11 cellular contexts compared by ENCODE assay signal in genomic region chr10:125085281-125085680, GRCh38.
DNase-seq lines count a peak whose midpoint lies in the region; ATAC-seq, FAIRE-seq and TF ChIP-seq lines count a peak whose summit lies in the region.
"Had no signal": no experiment of that assay in that cellular context is flagged by ENCODE, and none has a peak within 500 bp of the region (broad histone marks: within the 10 kb centered on the region; RNA-seq: fewer than 3 reads in every experiment).

No MANE protein-coding gene starts in this region.

- RAD21 ChIA-PET in HCT116 (lab: Charles Lee; ENCODE audit: low non-redundant PET in 1 of 2, low total read pairs in 2 of 2, uncharacterized antibody in 2 of 2, unreplicated experiment in 2 of 2), result no interaction called here

- H3K36me3 ChIP-seq in HCT116 (ENCODE audit: control insufficient read depth in 1 of 2, insufficient read depth in 2 of 2, low read length in 2 of 2) (no peaks in the 10 kb centered on the region; a peak in 1 of 4 replicates), astrocyte (ENCODE audit: insufficient read depth, low read length) (peaks cover 6% of the 10 kb centered on the region), heart right ventricle (peaks cover 0 to 32% (median 0%) of the 10 kb centered on the region in 9 donors), gastrocnemius medialis (no peaks in the 10 kb centered on the region), Karpas-422 (ENCODE audit: insufficient read depth, low read length) (no peaks in the 10 kb centered on the region), small intestine (ENCODE audit: control insufficient read depth in 2 of 2, insufficient read depth in 2 of 2, low read length in 2 of 2) (peaks cover 0 to 2% of the 10 kb centered on the region in 2 donors)

- no peak for TF ChIP-seq RAD21 in HCT116 (IDR thresholded peaks at IDR 0.05; ENCODE audit: low read depth)

- H3K9me3 Mint-ChIP-seq in astrocyte (ENCODE audit: unreplicated experiment), result no peaks in the 10 kb centered on the region
- H3K9me3 Mint-ChIP-seq: stimulated activated effector memory CD8-positive, alpha-beta T cell treated with anti-CD3 and anti-CD28 coated beads, Interleukin-12 subunit alpha, Interleukin-12 subunit beta, amount 100 ng/mL, for 72 hours had no signal

- DNase-seq in HCT116 (ENCODE audit: low read depth, low spot score) (no peak), astrocyte (ENCODE audit: low read depth) (no peak), heart right ventricle (no peak), gastrocnemius medialis (no peak), Karpas-422 (no peak), NCI-H1694 (lab: John Stamatoyannopoulos, UW) (no peak), small intestine (no peak)
- DNase-seq: MV-4-11; stimulated activated CD4-positive, alpha-beta T cell treated with anti-CD3 and anti-CD28 coated beads, Interleukin-15, amount 100 ng/mL, for 24 hours had no signal

- ATAC-seq in HCT116, result no peak
- ATAC-seq in heart right ventricle, result no peak
- peak in 1 of 2 donors; percentile 16 for ATAC-seq in gastrocnemius medialis
- no peak for ATAC-seq in GM18909 (IDR thresholded peaks at IDR 0.05; ENCODE audit: poor library complexity, unreplicated experiment)
- ATAC-seq: stimulated activated effector memory CD8-positive, alpha-beta T cell treated with anti-CD3 and anti-CD28 coated beads, Interleukin-12 subunit alpha, Interleukin-12 subunit beta, amount 100 ng/mL, for 72 hours had no signal

- peak overlapping the region; percentile 72 for H3K27ac Mint-ChIP-seq in astrocyte (ENCODE audit: unreplicated experiment)
- H3K27ac Mint-ChIP-seq: stimulated activated effector memory CD8-positive, alpha-beta T cell treated with anti-CD3 and anti-CD28 coated beads, Interleukin-12 subunit alpha, Interleukin-12 subunit beta, amount 100 ng/mL, for 72 hours had no signal

- H3K36me3 Mint-ChIP-seq in astrocyte (ENCODE audit: low read depth, unreplicated experiment), result peaks cover 39% of the 10 kb centered on the region
- H3K36me3 Mint-ChIP-seq: stimulated activated effector memory CD8-positive, alpha-beta T cell treated with anti-CD3 and anti-CD28 coated beads, Interleukin-12 subunit alpha, Interleukin-12 subunit beta, amount 100 ng/mL, for 72 hours had no signal

- in situ Hi-C loops in gastrocnemius medialis (cut with MboI; ENCODE audit: low sequenced_read_pairs in 4 of 4), result loop anchor here in 1 of 4 donors (10.0 kb wide), 1 partner anchor 70 kb away; no protein-coding TSS in a partner anchor

- WGBS in heart right ventricle, 2 donors, result 47 to 54% methylated on average over 10 of the region's 10 CpGs
- WGBS in small intestine, 3 donors, result 83 to 86% (median 84%) methylated on average over 10 of the region's 10 CpGs

- H3K4me1 Mint-ChIP-seq in astrocyte (ENCODE audit: low read depth, unreplicated experiment), result peaks cover 60% of the 10 kb centered on the region
- H3K4me1 Mint-ChIP-seq: stimulated activated effector memory CD8-positive, alpha-beta T cell treated with anti-CD3 and anti-CD28 coated beads, Interleukin-12 subunit alpha, Interleukin-12 subunit beta, amount 100 ng/mL, for 72 hours had no signal

- H3K9ac ChIP-seq in HCT116 (ENCODE audit: low read length), result peak overlapping the region; percentile 57
- peak overlapping the region; percentile 74 for H3K9ac ChIP-seq in astrocyte (ENCODE audit: low read length)
- H3K9ac ChIP-seq in Karpas-422 (ENCODE audit: low read length), result no peak overlapping the region

- peaks cover 5% of the 10 kb centered on the region; the same call in 1 of the 2 replicates for H4K20me1 ChIP-seq in HCT116 (ENCODE audit: insufficient read depth)
- peaks cover 51% of the 10 kb centered on the region for H4K20me1 ChIP-seq in astrocyte (ENCODE audit: insufficient read depth, low read length)
- H4K20me1 ChIP-seq in Karpas-422 (ENCODE audit: insufficient read depth, low read depth, low read length), result no peaks in the 10 kb centered on the region

- H3K4me1 ChIP-seq in HCT116 (ENCODE audit: control insufficient read depth in 1 of 2, insufficient read depth in 2 of 2, low read length in 2 of 2) (peaks cover 49 to 80% of the 10 kb centered on the region in 2 experiments), astrocyte (ENCODE audit: insufficient read depth, low read length) (peaks cover 30% of the 10 kb centered on the region), heart right ventricle (peaks cover 18 to 76% (median 49%) of the 10 kb centered on the region in 9 donors), gastrocnemius medialis (peaks cover 76 to 84% of the 10 kb centered on the region in 2 donors), Karpas-422 (ENCODE audit: low read length) (no peaks in the 10 kb centered on the region), small intestine (ENCODE audit: control insufficient read depth in 2 of 2, insufficient read depth in 1 of 2, low read depth in 1 of 2, low read length in 1 of 2) (peaks cover 0 to 2% of the 10 kb centered on the region in 2 donors)

- CTCF ChIA-PET in HCT116 (lab: Charles Lee), result interaction anchor here (0.9 to 3.3 kb wide), 3 partner anchors 24 to 37 kb away, joined by 3 to 18 read pairs (median 14); no protein-coding TSS in a partner anchor

- POLR2A ChIA-PET in HCT116 (lab: Charles Lee), result interaction anchor here (1.1 kb wide), 1 partner anchor 75 kb away, joined by 4 read pairs; the partner anchor contains the start of gene CTBP2

- no TSS peak for BruUV-seq in HCT116 (replicated peaks; lab: Mats Ljungman, UMichigan)

- no peak overlapping the region for H3K4me3 ChIP-seq in HCT116 (replicated peaks in 1 of 2; ENCODE audit: low read depth in 1 of 2, low read length in 2 of 2)
- H3K4me3 ChIP-seq in astrocyte (ENCODE audit: insufficient read depth, low read depth, low read length), result no peak overlapping the region
- peak overlapping the region in 5 of 10 donors; percentile 9 to 27 (median 15) for H3K4me3 ChIP-seq in heart right ventricle
- peak overlapping the region in 2 of 4 donors; percentile 8 to 9 for H3K4me3 ChIP-seq in gastrocnemius medialis
- H3K4me3 ChIP-seq in Karpas-422 (ENCODE audit: low read length), result no peak overlapping the region
- H3K4me3 ChIP-seq in small intestine (ENCODE audit: low read depth in 1 of 2, low read length in 2 of 2), result no peak overlapping the region

- TF ChIP-seq POLR2A in HCT116 (IDR thresholded peaks at IDR 0.05; ENCODE audit: borderline replicate concordance, extremely low read depth, insufficient read depth, insufficient read length), result no peak
- no peak for TF ChIP-seq POLR2A in gastrocnemius medialis (IDR thresholded peaks at IDR 0.05)

- TF ChIP-seq CTCF in HCT116 (IDR thresholded peaks at IDR 0.05 in 2 of 3, conservative IDR thresholded peaks at IDR 0.05 in 1 of 3; ENCODE audit: borderline replicate concordance in 1 of 3, insufficient read depth in 1 of 3, low read depth in 2 of 3, low read length in 2 of 3) (no peak), astrocyte (IDR thresholded peaks at IDR 0.05; ENCODE audit: insufficient read depth, low read depth, low read length) (no peak), heart right ventricle (IDR thresholded peaks at IDR 0.05) (no peak), gastrocnemius medialis (IDR thresholded peaks at IDR 0.05 in 4 of 5, conservative IDR thresholded peaks at IDR 0.05 in 1 of 5) (no peak)

- H3K4me2 ChIP-seq in HCT116 (ENCODE audit: low read length), result peak overlapping the region; percentile 75
- H3K4me2 ChIP-seq in astrocyte (ENCODE audit: low read length), result peak overlapping the region; percentile 58
- no peak overlapping the region for H3K4me2 ChIP-seq in Karpas-422 (ENCODE audit: low read depth, low read length, poor library complexity, severe bottlenecking)

- H3K79me2 ChIP-seq in HCT116 (ENCODE audit: insufficient read depth, low read length) (peaks cover 99% of the 10 kb centered on the region), astrocyte (ENCODE audit: insufficient read depth, low read length) (peaks cover 81% of the 10 kb centered on the region), Karpas-422 (ENCODE audit: low read length) (no peaks in the 10 kb centered on the region)

- H3K9me2 ChIP-seq in HCT116 (ENCODE audit: insufficient read depth) (no peaks in the 10 kb centered on the region), Karpas-422 (replicated peaks; ENCODE audit: insufficient read depth, low read length) (no peaks in the 10 kb centered on the region)

- H3K27me3 Mint-ChIP-seq in astrocyte (ENCODE audit: low read depth, unreplicated experiment), result no peaks in the 10 kb centered on the region

- H3K27me3 ChIP-seq in HCT116 (ENCODE audit: insufficient read depth, low read length) (no peaks in the 10 kb centered on the region), astrocyte (ENCODE audit: insufficient read depth, low read length) (no peaks in the 10 kb centered on the region), heart right ventricle (no peaks in the 10 kb centered on the region), gastrocnemius medialis (no peaks in the 10 kb centered on the region), Karpas-422 (ENCODE audit: low read length) (no peaks in the 10 kb centered on the region), small intestine (ENCODE audit: control insufficient read depth in 2 of 2, insufficient read depth in 2 of 2, low read length in 2 of 2) (no peaks in the 10 kb centered on the region)

- intact Hi-C loops in HCT116 (cut with micrococcal nuclease) (loop anchor here (5.0 kb wide), 1 partner anchor 62 kb away; no protein-coding TSS in a partner anchor), heart right ventricle (cut with DNase I) (loop anchor here in 2 of 10 donors (5.0 kb wide), 2 partner anchors 37 to 67 kb away; no protein-coding TSS in a partner anchor), gastrocnemius medialis (cut with DNase I; ENCODE audit: low total_unique reads) (loop anchor here (2.0 kb wide), 2 partner anchors 40 to 64 kb away; no protein-coding TSS in a partner anchor)

- H3K27ac ChIP-seq in HCT116 (ENCODE audit: low read depth, low read length) (peak overlapping the region; percentile 62), astrocyte (ENCODE audit: low read depth, low read length) (peak overlapping the region; percentile 89), heart right ventricle (peak overlapping the region in 9 of 10 donors; percentile 61 to 89 (median 80)), gastrocnemius medialis (peak overlapping the region; percentile 86 to 91 (median 89)), Karpas-422 (ENCODE audit: low read length) (no peak overlapping the region), small intestine (ENCODE audit: low read depth in 1 of 2, low read length in 1 of 2) (no peak overlapping the region)

- FAIRE-seq in astrocyte (lab: Jason Lieb, UNC), result no peak
- FAIRE-seq in small intestine (lab: Jason Lieb, UNC), result no peak

- H3K4me3 Mint-ChIP-seq in astrocyte (ENCODE audit: unreplicated experiment), result peak overlapping the region; percentile 31
- H3K4me3 Mint-ChIP-seq: stimulated activated effector memory CD8-positive, alpha-beta T cell treated with anti-CD3 and anti-CD28 coated beads, Interleukin-12 subunit alpha, Interleukin-12 subunit beta, amount 100 ng/mL, for 72 hours had no signal

- no peaks in the 10 kb centered on the region for H3K9me3 ChIP-seq in HCT116 (ENCODE audit: control insufficient read depth in 1 of 2, insufficient read depth in 1 of 2, low read depth in 1 of 2, low read length in 2 of 2)
- no peaks in the 10 kb centered on the region for H3K9me3 ChIP-seq in astrocyte (ENCODE audit: insufficient read depth, low read depth, low read length)
- no peaks in the 10 kb centered on the region for H3K9me3 ChIP-seq in heart right ventricle
- no peaks in the 10 kb centered on the region for H3K9me3 ChIP-seq in gastrocnemius medialis
- no peaks in the 10 kb centered on the region for H3K9me3 ChIP-seq in Karpas-422 (ENCODE audit: low read length)
- no peaks in the 10 kb centered on the region for H3K9me3 ChIP-seq in small intestine (ENCODE audit: control insufficient read depth, low read depth)

- H2AFZ ChIP-seq in HCT116 (ENCODE audit: low read depth, low read length, poor library complexity, severe bottlenecking) (no peak overlapping the region), astrocyte (ENCODE audit: low read depth, low read length) (no peak overlapping the region), Karpas-422 (ENCODE audit: low read length) (no peak overlapping the region)

Comparison
In these comparisons a context has a peak if more than half of its experiments do, and no peak if none do; other contexts are left out.
1. H3K27ac ChIP-seq: peak in HCT116 (single experiment), astrocyte (single experiment), heart right ventricle (9 of 10) and gastrocnemius medialis (4 of 4); none in Karpas-422 (single experiment) and small intestine (0 of 2).